ENCODE assay signal across 15 cellular contexts in genomic region chr10:123284022-123284421, GRCh38.
DNase-seq lines count a peak whose midpoint lies in the region; ATAC-seq and TF ChIP-seq lines count a peak whose summit lies in the region.
"Had no signal": no experiment of that assay in that cellular context is flagged by ENCODE, and none has a peak within 500 bp of the region (broad histone marks: within the 10 kb centered on the region; RNA-seq: fewer than 3 reads in every experiment).

No MANE protein-coding gene starts in this region.

- no peak for TF ChIP-seq POLR2A in breast epithelium (IDR thresholded peaks at IDR 0.05)

- H3K4me3 Mint-ChIP-seq in MCF 10A (ENCODE audit: unreplicated experiment), result no peak overlapping the region
- H3K4me3 Mint-ChIP-seq in activated CD8-positive, alpha-beta T cell treated with anti-CD3 and anti-CD28 coated beads for 36 hours, result no peak overlapping the region
- H3K4me3 Mint-ChIP-seq: activated T-helper 1 cell treated with anti-CD3 and anti-CD28 coated beads, Interleukin-12 subunit alpha, Interleukin-12 subunit beta, Interleukin-2, Interleukin-4 antibody, amounts not matched to agents 30 ng/mL and 10 ng/mL and 1 ng/mL, durations not matched to agents 14 hours and 24 hours and 36 hours; mesothelial cell of epicardium had no signal

- H3K27ac ChIP-seq in breast epithelium (no peak overlapping the region), upper lobe of right lung (no peak overlapping the region)
- H3K27ac ChIP-seq: pancreas, tibial nerve had no signal

- no peak for TF ChIP-seq CTCF in MCF 10A (IDR thresholded peaks at IDR 0.05; ENCODE audit: unreplicated experiment)
- TF ChIP-seq CTCF in breast epithelium (IDR thresholded peaks at IDR 0.05), result no peak
- TF ChIP-seq CTCF in upper lobe of right lung (IDR thresholded peaks at IDR 0.05), result no peak
- no peak for TF ChIP-seq CTCF in mucosa of descending colon (IDR thresholded peaks at IDR 0.05)
- TF ChIP-seq CTCF in activated CD8-positive, alpha-beta T cell treated with anti-CD3 and anti-CD28 coated beads for 36 hours (IDR thresholded peaks at IDR 0.05), result no peak

- intact Hi-C loops in MCF 10A (cut with micrococcal nuclease) (loop anchor here (10.0 kb wide), 1 partner anchor 129 kb away; the partner anchor contains the start of gene BUB3), breast epithelium (cut with DNase I; ENCODE audit: low total_unique reads) (no loop called here), upper lobe of right lung (cut with DNase I) (no loop called here), mucosa of descending colon (cut with DNase I, micrococcal nuclease) (no loop called here)
- intact Hi-C loops in activated CD8-positive, alpha-beta T cell treated with anti-CD3 and anti-CD28 coated beads for 36 hours (cut with micrococcal nuclease), result no loop called here

- BruUV-seq in MCF 10A (replicated peaks; lab: Mats Ljungman, UMichigan), result no TSS peak

- no peaks in the 10 kb centered on the region for H3K27me3 Mint-ChIP-seq in MCF 10A (ENCODE audit: insufficient read depth, unreplicated experiment)
- H3K27me3 Mint-ChIP-seq in activated CD8-positive, alpha-beta T cell treated with anti-CD3 and anti-CD28 coated beads for 36 hours, result no peaks in the 10 kb centered on the region

- H3K27ac Mint-ChIP-seq in MCF 10A (ENCODE audit: low read depth, unreplicated experiment), result no peak overlapping the region
- H3K27ac Mint-ChIP-seq in activated CD8-positive, alpha-beta T cell treated with anti-CD3 and anti-CD28 coated beads for 36 hours, result no peak overlapping the region
- H3K27ac Mint-ChIP-seq: activated T-helper 1 cell treated with anti-CD3 and anti-CD28 coated beads, Interleukin-12 subunit alpha, Interleukin-12 subunit beta, Interleukin-2, Interleukin-4 antibody, amounts not matched to agents 30 ng/mL and 10 ng/mL and 1 ng/mL, durations not matched to agents 14 hours and 24 hours and 36 hours; mesothelial cell of epicardium had no signal

- H3K9me3 Mint-ChIP-seq in MCF 10A (ENCODE audit: unreplicated experiment), result peaks cover 5% of the 10 kb centered on the region
- no peaks in the 10 kb centered on the region for H3K9me3 Mint-ChIP-seq in activated CD8-positive, alpha-beta T cell treated with anti-CD3 and anti-CD28 coated beads for 36 hours
- H3K9me3 Mint-ChIP-seq: mesothelial cell of epicardium had no signal

- H3K4me3 ChIP-seq in breast epithelium (no peak overlapping the region), upper lobe of right lung (no peak overlapping the region), mucosa of descending colon (no peak overlapping the region)
- H3K4me3 ChIP-seq: pancreas, tibial nerve had no signal

- no peaks in the 10 kb centered on the region for H3K36me3 Mint-ChIP-seq in MCF 10A (ENCODE audit: insufficient read depth, unreplicated experiment)
- H3K36me3 Mint-ChIP-seq in activated CD8-positive, alpha-beta T cell treated with anti-CD3 and anti-CD28 coated beads for 36 hours (ENCODE audit: low read depth), result peaks cover 7% of the 10 kb centered on the region
- H3K36me3 Mint-ChIP-seq: mesothelial cell of epicardium had no signal

- CTCF ChIA-PET in MCF 10A (lab: Yijun Ruan, JAX), result interaction anchor here (0.6 to 1.3 kb wide), 3 partner anchors 47 to 87 kb away, joined by 3 read pairs; no protein-coding TSS in a partner anchor
- CTCF ChIA-PET in activated CD8-positive, alpha-beta T cell treated with anti-CD3 and anti-CD28 coated beads for 36 hours (lab: Charles Lee), result interaction anchor here (0.7 kb wide), 1 partner anchor 25 kb away, joined by 3 read pairs; no protein-coding TSS in a partner anchor

- H3K4me1 ChIP-seq in breast epithelium (no peaks in the 10 kb centered on the region), upper lobe of right lung (no peaks in the 10 kb centered on the region), mucosa of descending colon (ENCODE audit: low read depth) (no peaks in the 10 kb centered on the region)
- H3K4me1 ChIP-seq: pancreas had no signal

- H3K27me3 ChIP-seq in breast epithelium, result no peaks in the 10 kb centered on the region
- no peaks in the 10 kb centered on the region for H3K27me3 ChIP-seq in upper lobe of right lung
- H3K27me3 ChIP-seq: pancreas, tibial nerve had no signal

- POLR2A ChIA-PET in MCF 10A (lab: Yijun Ruan, JAX), result interaction anchor here (0.7 kb wide), 1 partner anchor 70 kb away, joined by 4 read pairs; no protein-coding TSS in a partner anchor
- POLR2A ChIA-PET in activated CD8-positive, alpha-beta T cell treated with anti-CD3 and anti-CD28 coated beads for 36 hours (lab: Charles Lee), result no interaction called here

- H3K36me3 ChIP-seq in breast epithelium (no peaks in the 10 kb centered on the region), upper lobe of right lung (no peaks in the 10 kb centered on the region), mucosa of descending colon (ENCODE audit: low read depth) (no peaks in the 10 kb centered on the region)
- H3K36me3 ChIP-seq: pancreas had no signal

- H3K4me1 Mint-ChIP-seq in MCF 10A (ENCODE audit: insufficient read depth, unreplicated experiment), result no peaks in the 10 kb centered on the region
- peaks cover 18% of the 10 kb centered on the region for H3K4me1 Mint-ChIP-seq in activated CD8-positive, alpha-beta T cell treated with anti-CD3 and anti-CD28 coated beads for 36 hours (ENCODE audit: low read depth)

- DNase-seq in MCF 10A (ENCODE audit: unreplicated experiment), result peak; percentile 8
- DNase-seq in breast epithelium (ENCODE audit: low spot score in 2 of 2), result no peak
- peak; percentile 52 for DNase-seq in RKO (ENCODE audit: low spot score)
- DNase-seq in iPS-NIHi11 (ENCODE audit: low spot score), result peak; percentile 38
- DNase-seq in AG20443 (ENCODE audit: low spot score), result no peak
- no peak for DNase-seq in upper lobe of right lung
- DNase-seq in mucosa of descending colon, result no peak
- no peak for DNase-seq in activated CD8-positive, alpha-beta T cell treated with anti-CD3 and anti-CD28 coated beads for 36 hours
- DNase-seq: activated CD4-positive, alpha-beta T cell treated with anti-CD3 and anti-CD28 coated beads, Interleukin-2, amount 50 U/mL, for 1 hour; amygdala; pancreas; T-helper 2 cell had no signal

- peaks cover 0 to 2% of the 10 kb centered on the region in 2 donors for H3K9me3 ChIP-seq in breast epithelium
- no peaks in the 10 kb centered on the region for H3K9me3 ChIP-seq in upper lobe of right lung
- no peaks in the 10 kb centered on the region for H3K9me3 ChIP-seq in mucosa of descending colon
- H3K9me3 ChIP-seq: pancreas, tibial nerve had no signal

- ATAC-seq in upper lobe of right lung, result no peak
- ATAC-seq in mucosa of descending colon, result no peak
- no peak for ATAC-seq in activated CD8-positive, alpha-beta T cell treated with anti-CD3 and anti-CD28 coated beads for 36 hours
- ATAC-seq: pancreas had no signal

Comparison
In these comparisons a context has a peak if more than half of its experiments do, and no peak if none do; other contexts are left out.
1. DNase-seq: peak in MCF 10A (single experiment), RKO (single experiment) and iPS-NIHi11 (single experiment); none in breast epithelium (0 of 2), AG20443 (single experiment), upper lobe of right lung (single experiment), mucosa of descending colon (0 of 3) and activated CD8-positive, alpha-beta T cell treated with anti-CD3 and anti-CD28 coated beads for 36 hours (single experiment).